In the genomic region with DNA sequence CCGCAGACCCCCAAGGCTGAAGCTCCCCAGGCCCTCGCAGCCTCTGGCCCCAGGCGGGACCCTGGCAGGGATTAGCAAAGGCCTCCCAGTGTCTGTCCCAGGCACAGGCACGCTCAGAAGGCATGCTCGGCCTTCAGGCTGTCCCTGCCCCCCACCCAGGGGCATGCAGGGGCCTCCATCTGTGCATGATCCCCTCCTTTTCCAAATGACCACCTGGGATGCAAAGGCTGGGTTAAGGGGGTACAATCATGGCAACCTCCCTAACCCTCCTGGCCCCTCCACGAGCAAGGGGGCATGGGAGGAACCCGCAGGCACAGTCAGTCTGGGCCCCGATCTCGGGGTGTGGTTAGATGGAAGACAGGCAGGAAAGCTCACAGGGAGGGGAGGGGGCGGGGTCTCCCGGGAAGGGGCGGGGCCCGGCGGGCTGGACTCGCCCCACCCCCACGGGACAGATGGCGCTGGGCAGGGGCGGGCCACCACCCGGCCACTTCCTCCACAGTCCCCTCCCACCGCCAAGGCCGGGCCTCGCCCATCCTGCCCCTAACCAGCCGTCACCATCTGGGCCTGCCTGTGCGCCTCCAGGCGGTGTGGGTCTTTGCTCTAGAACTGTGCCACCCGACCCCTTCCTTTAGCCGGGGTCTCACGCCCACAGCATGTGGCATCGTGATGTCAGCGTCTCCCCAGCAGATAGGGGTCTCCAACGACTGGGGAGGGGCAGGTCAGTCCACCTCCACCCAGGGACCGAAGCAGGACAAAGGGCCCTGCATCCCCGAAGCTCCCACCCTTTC, we compare ENCODE assay signal across 8 cellular contexts. TPM values are rescaled to one million over a fixed set of nuclear protein-coding genes. Genes with fewer than 3 reads are reported as not detected.
DNase-seq lines count a peak whose midpoint lies in the region; ATAC-seq and TF ChIP-seq lines count a peak whose summit lies in the region.

No MANE protein-coding gene starts in this region.

- intact Hi-C loops in A673 (cut with micrococcal nuclease; ENCODE audit: unreplicated experiment): loop anchor here (5.0 kb wide), 1 partner anchor 588 kb away; the partner anchor contains the start of gene CIRBP
- intact Hi-C loops in head of caudate nucleus (cut with DNase I): no loop called here

- POLR2A ChIA-PET in A673 (lab: Charles Lee; ENCODE audit: low non-redundant PET): interaction anchor here (0.6 kb wide), 1 partner anchor 261 kb away, joined by 5 read pairs; no protein-coding TSS in a partner anchor

- TF ChIP-seq CTCF in A673 (conservative IDR thresholded peaks at IDR 0.05; ENCODE audit: low read depth, low read length): no peak

- H3K36me3 ChIP-seq in A673 (ENCODE audit: insufficient read depth, low read length, poor library complexity, severe bottlenecking): peaks cover 4% of the 10 kb centered on the region
- peaks cover 11% of the 10 kb centered on the region; the same call in 1 of the 2 replicates for H3K36me3 ChIP-seq in SJSA1

- ATAC-seq in GM18868 (IDR thresholded peaks at IDR 0.05; ENCODE audit: unreplicated experiment) (peak; percentile 53), HG03565 (IDR thresholded peaks at IDR 0.05; ENCODE audit: unreplicated experiment) (peak; percentile 38)
- peak; percentile 80 to 84 for ATAC-seq in activated naive CD4-positive, alpha-beta T cell treated with anti-CD3 and anti-CD28 coated beads, Interleukin-2, amount 50 U/mL, for 72 hours

- no peaks in the 10 kb centered on the region for H3K36me3 Mint-ChIP-seq in activated naive CD4-positive, alpha-beta T cell treated with anti-CD3 and anti-CD28 coated beads, Interleukin-2, amount 50 U/mL, for 72 hours

- no peaks in the 10 kb centered on the region for H3K9me3 Mint-ChIP-seq in activated naive CD4-positive, alpha-beta T cell treated with anti-CD3 and anti-CD28 coated beads, Interleukin-2, amount 50 U/mL, for 72 hours

- no peaks in the 10 kb centered on the region for H3K9me3 ChIP-seq in A673 (ENCODE audit: low read depth, low read length, poor library complexity, severe bottlenecking)
- H3K9me3 ChIP-seq in SJSA1 (replicated peaks): no peaks in the 10 kb centered on the region

- BruUV-seq in A673 (replicated peaks; lab: Mats Ljungman, UMichigan): no TSS peak

- DNase-seq in A673 (ENCODE audit: low spot score): peak; percentile 89
- DNase-seq in SJSA1 (ENCODE audit: low read depth in 1 of 2, low spot score in 2 of 2): peak; percentile 44 to 88
- DNase-seq in activated naive CD4-positive, alpha-beta T cell treated with anti-CD3 and anti-CD28 coated beads, Interleukin-2, amount 50 U/mL, for 72 hours (ENCODE audit: low spot score in 2 of 2): peak; percentile 88 to 91
- DNase-seq in head of caudate nucleus: peak in 34 of 42 donors; percentile 29 to 81 (median 67)
- DNase-seq in pons (ENCODE audit: low spot score): peak; percentile 76
- DNase-seq in ureter (ENCODE audit: low spot score): peak; percentile 92

- H3K4me3 ChIP-seq in A673 (ENCODE audit: low read depth, low read length, poor library complexity, severe bottlenecking) (peak overlapping the region; percentile 43), SJSA1 (0 out of 2 replicates have a peak overlapping the region, but pooled peaks have one; percentile 5)

- peaks cover 86% of the 10 kb centered on the region for H3K4me1 ChIP-seq in A673 (ENCODE audit: insufficient read depth, low read length, poor library complexity, severe bottlenecking)
- peaks cover 24% of the 10 kb centered on the region for H3K4me1 ChIP-seq in SJSA1 (replicated peaks)

- peak overlapping the region; percentile 68 to 81 for H3K27ac Mint-ChIP-seq in activated naive CD4-positive, alpha-beta T cell treated with anti-CD3 and anti-CD28 coated beads, Interleukin-2, amount 50 U/mL, for 72 hours

- no peaks in the 10 kb centered on the region for H3K27me3 ChIP-seq in A673 (replicated peaks; ENCODE audit: insufficient read depth, low read depth, low read length, poor library complexity)
- no peaks in the 10 kb centered on the region for H3K27me3 ChIP-seq in SJSA1 (replicated peaks)

- peak overlapping the region; percentile 80 for H3K27ac ChIP-seq in A673 (ENCODE audit: low read depth, low read length, poor library complexity, severe bottlenecking)
- H3K27ac ChIP-seq in SJSA1: peak overlapping the region; percentile 31; the same call in 1 of the 2 replicates

- CTCF ChIA-PET in A673 (lab: Charles Lee): interaction anchor here (0.6 kb wide), 1 partner anchor 29 kb away, joined by 5 read pairs; no protein-coding TSS in a partner anchor

RNA-seq across cellular contexts. Expression of gene REXO1, which starts 7.0 kb away (rescaled TPM):
- total RNA-seq in A673 (2021): 50.6 and 53.0 TPM in 2 replicates
- 14.1 and 36.2 TPM in 2 replicates for total RNA-seq in SJSA1 (2014; rRNA removed; shearing (Covaris generic))
- total RNA-seq in activated naive CD4-positive, alpha-beta T cell treated with anti-CD3 and anti-CD28 coated beads, Interleukin-2, amount 50 U/mL, for 72 hours: 10 to 100 TPM; 35.5 to 44.5 TPM
- total RNA-seq in ureter: 39.3 TPM

RNA-seq across cellular contexts. Expression of gene KLF16, which starts 8.1 kb away (rescaled TPM):
- total RNA-seq in A673 (2021) (46.8 and 49.1 TPM in 2 replicates), ureter (14.8 TPM)
- total RNA-seq in SJSA1 (2014; rRNA removed; shearing (Covaris generic)): 5.6 and 8.7 TPM in 2 replicates
- total RNA-seq in activated naive CD4-positive, alpha-beta T cell treated with anti-CD3 and anti-CD28 coated beads, Interleukin-2, amount 50 U/mL, for 72 hours: 10 to 100 TPM; 20.5 to 22.6 TPM

RNA-seq across cellular contexts. Expression of gene ABHD17A, which starts 30.1 kb away (rescaled TPM):
- 56.9 and 60.0 TPM in 2 replicates for total RNA-seq in A673 (2021)
- total RNA-seq in SJSA1 (2014; rRNA removed; shearing (Covaris generic)): 91.9 and 101 TPM in 2 replicates
- 100 to 1,000 TPM; 109 to 110 TPM for total RNA-seq in activated naive CD4-positive, alpha-beta T cell treated with anti-CD3 and anti-CD28 coated beads, Interleukin-2, amount 50 U/mL, for 72 hours
- total RNA-seq in ureter: 58.1 TPM

RNA-seq across cellular contexts. Expression of gene ATP8B3, which starts 43.2 kb away (rescaled TPM):
- total RNA-seq in A673 (2021) (8.7 and 10.7 TPM in 2 replicates), ureter (1.3 TPM)
- 2.7 and 3.8 TPM in 2 replicates for total RNA-seq in SJSA1 (2014; rRNA removed; shearing (Covaris generic))
- total RNA-seq in activated naive CD4-positive, alpha-beta T cell treated with anti-CD3 and anti-CD28 coated beads, Interleukin-2, amount 50 U/mL, for 72 hours: 10 to 100 TPM; 11.7 to 28.7 TPM

RNA-seq across cellular contexts. Expression of gene ADAT3, which starts 50.0 kb away (rescaled TPM):
- total RNA-seq in A673 (2021) (14.1 and 18.0 TPM in 2 replicates), ureter (4.1 TPM)
- 2.4 and 9.1 TPM in 2 replicates for total RNA-seq in SJSA1 (2014; rRNA removed; shearing (Covaris generic))
- 1 to 10 TPM; 8.5 to 10.0 TPM for total RNA-seq in activated naive CD4-positive, alpha-beta T cell treated with anti-CD3 and anti-CD28 coated beads, Interleukin-2, amount 50 U/mL, for 72 hours

Comparison
In these comparisons a context has a peak if more than half of its experiments do, and no peak if none do; other contexts are left out.
1. Peak in every context shown above with its lines: DNase-seq, ATAC-seq, H3K4me3 ChIP-seq and H3K27ac ChIP-seq.